Comparison of ENCODE assay signal across 7 cellular contexts in genomic region chr5:128082551-128083032, GRCh38. TPM values are rescaled to one million over a fixed set of nuclear protein-coding genes. Genes with fewer than 3 reads are reported as not detected.
DNase-seq lines count a peak whose midpoint lies in the region; ATAC-seq lines count a peak whose summit lies in the region.

No MANE protein-coding gene starts in this region.

- no peaks in the 10 kb centered on the region for H3K36me3 ChIP-seq in iPS DF 6.9 (ENCODE audit: control insufficient read depth, insufficient read depth, low read length)

- peak overlapping the region; percentile 93 for H3K4me3 Mint-ChIP-seq in activated T-helper 1 cell treated with anti-CD3 and anti-CD28 coated beads, Interleukin-12 subunit alpha, Interleukin-12 subunit beta, Interleukin-2, Interleukin-4 antibody, amounts not matched to agents 30 ng/mL and 10 ng/mL and 1 ng/mL, durations not matched to agents 14 hours and 24 hours and 36 hours
- peak overlapping the region; percentile 73 for H3K4me3 Mint-ChIP-seq in stimulated activated effector memory CD8-positive, alpha-beta T cell treated with anti-CD3 and anti-CD28 coated beads, Interleukin-12 subunit alpha, Interleukin-12 subunit beta, amount 100 ng/mL, for 72 hours

- peaks cover 64% of the 10 kb centered on the region for H3K4me1 Mint-ChIP-seq in activated T-helper 1 cell treated with anti-CD3 and anti-CD28 coated beads, Interleukin-12 subunit alpha, Interleukin-12 subunit beta, Interleukin-2, Interleukin-4 antibody, amounts not matched to agents 30 ng/mL and 10 ng/mL and 1 ng/mL, durations not matched to agents 14 hours and 24 hours and 36 hours (ENCODE audit: low read depth)
- H3K4me1 Mint-ChIP-seq in stimulated activated effector memory CD8-positive, alpha-beta T cell treated with anti-CD3 and anti-CD28 coated beads, Interleukin-12 subunit alpha, Interleukin-12 subunit beta, amount 100 ng/mL, for 72 hours: peaks cover 51% of the 10 kb centered on the region

- WGBS in iPS DF 6.9 (ENCODE audit: insufficient coverage, insufficient read length): no CpG with 5 or more reads among the region's 25 CpGs

- ATAC-seq in GM18873 (IDR thresholded peaks at IDR 0.05; ENCODE audit: low FRiP score, unreplicated experiment) (peak; percentile 23), HG03064 (IDR thresholded peaks at IDR 0.05; ENCODE audit: low read depth, unreplicated experiment) (peak; percentile 11), HG02970 (IDR thresholded peaks at IDR 0.05; ENCODE audit: low FRiP score, unreplicated experiment) (no peak)
- peak; percentile 67 for ATAC-seq in stimulated activated effector memory CD8-positive, alpha-beta T cell treated with anti-CD3 and anti-CD28 coated beads, Interleukin-12 subunit alpha, Interleukin-12 subunit beta, amount 100 ng/mL, for 72 hours

- H3K27ac Mint-ChIP-seq in activated T-helper 1 cell treated with anti-CD3 and anti-CD28 coated beads, Interleukin-12 subunit alpha, Interleukin-12 subunit beta, Interleukin-2, Interleukin-4 antibody, amounts not matched to agents 30 ng/mL and 10 ng/mL and 1 ng/mL, durations not matched to agents 14 hours and 24 hours and 36 hours: peak overlapping the region; percentile 96
- H3K27ac Mint-ChIP-seq in stimulated activated effector memory CD8-positive, alpha-beta T cell treated with anti-CD3 and anti-CD28 coated beads, Interleukin-12 subunit alpha, Interleukin-12 subunit beta, amount 100 ng/mL, for 72 hours: peak overlapping the region; percentile 91

- peaks cover 23% of the 10 kb centered on the region for H3K36me3 Mint-ChIP-seq in activated T-helper 1 cell treated with anti-CD3 and anti-CD28 coated beads, Interleukin-12 subunit alpha, Interleukin-12 subunit beta, Interleukin-2, Interleukin-4 antibody, amounts not matched to agents 30 ng/mL and 10 ng/mL and 1 ng/mL, durations not matched to agents 14 hours and 24 hours and 36 hours (ENCODE audit: low read depth)
- peaks cover 16% of the 10 kb centered on the region for H3K36me3 Mint-ChIP-seq in stimulated activated effector memory CD8-positive, alpha-beta T cell treated with anti-CD3 and anti-CD28 coated beads, Interleukin-12 subunit alpha, Interleukin-12 subunit beta, amount 100 ng/mL, for 72 hours

- no peaks in the 10 kb centered on the region for H3K9me3 ChIP-seq in iPS DF 6.9 (ENCODE audit: control insufficient read depth, insufficient read depth, low read length)

- no peaks in the 10 kb centered on the region for H3K4me1 ChIP-seq in iPS DF 6.9 (ENCODE audit: control insufficient read depth, insufficient read depth, low read length)

- no peaks in the 10 kb centered on the region for H3K27me3 Mint-ChIP-seq in activated T-helper 1 cell treated with anti-CD3 and anti-CD28 coated beads, Interleukin-12 subunit alpha, Interleukin-12 subunit beta, Interleukin-2, Interleukin-4 antibody, amounts not matched to agents 30 ng/mL and 10 ng/mL and 1 ng/mL, durations not matched to agents 14 hours and 24 hours and 36 hours (ENCODE audit: insufficient read depth)

- peaks cover 4% of the 10 kb centered on the region; the same call in 1 of the 2 replicates for H3K27me3 ChIP-seq in iPS DF 6.9 (ENCODE audit: control insufficient read depth, insufficient read depth, low read length)

- DNase-seq in activated T-helper 1 cell treated with anti-CD3 and anti-CD28 coated beads, Interleukin-12 subunit alpha, Interleukin-12 subunit beta, Interleukin-2, Interleukin-4 antibody, amounts not matched to agents 30 ng/mL and 10 ng/mL and 1 ng/mL, durations not matched to agents 14 hours and 24 hours and 36 hours (ENCODE audit: low spot score): no peak
- DNase-seq in iPS DF 6.9 (ENCODE audit: low read depth, low spot score) (no peak), dermis blood vessel endothelial cell (no peak)
- DNase-seq in stimulated activated effector memory CD8-positive, alpha-beta T cell treated with anti-CD3 and anti-CD28 coated beads, Interleukin-12 subunit alpha, Interleukin-12 subunit beta, amount 100 ng/mL, for 72 hours (ENCODE audit: low spot score in 2 of 2): no peak

- H3K27ac ChIP-seq in iPS DF 6.9 (ENCODE audit: low read length): no peak overlapping the region

- intact Hi-C loops in activated T-helper 1 cell treated with anti-CD3 and anti-CD28 coated beads, Interleukin-12 subunit alpha, Interleukin-12 subunit beta, Interleukin-2, Interleukin-4 antibody, amounts not matched to agents 30 ng/mL and 10 ng/mL and 1 ng/mL, durations not matched to agents 14 hours and 24 hours and 36 hours (cut with micrococcal nuclease): loop anchor here (1.0 to 10.0 kb wide), 10 partner anchors 100 to 1638 kb away; partner anchors contain the start of genes LMNB1, PHAX and PRRC1

- H3K4me3 ChIP-seq in iPS DF 6.9 (ENCODE audit: low read length): peak overlapping the region; percentile 91; the same call in 1 of the 2 replicates

- H3K9me3 Mint-ChIP-seq in activated T-helper 1 cell treated with anti-CD3 and anti-CD28 coated beads, Interleukin-12 subunit alpha, Interleukin-12 subunit beta, Interleukin-2, Interleukin-4 antibody, amounts not matched to agents 30 ng/mL and 10 ng/mL and 1 ng/mL, durations not matched to agents 14 hours and 24 hours and 36 hours: no peaks in the 10 kb centered on the region
- H3K9me3 Mint-ChIP-seq in stimulated activated effector memory CD8-positive, alpha-beta T cell treated with anti-CD3 and anti-CD28 coated beads, Interleukin-12 subunit alpha, Interleukin-12 subunit beta, amount 100 ng/mL, for 72 hours: no peaks in the 10 kb centered on the region

RNA-seq across cellular contexts. Expression of gene SLC12A2, which starts 1.0 kb away (rescaled TPM):
- total RNA-seq in activated T-helper 1 cell treated with anti-CD3 and anti-CD28 coated beads, Interleukin-12 subunit alpha, Interleukin-12 subunit beta, Interleukin-2, Interleukin-4 antibody, amounts not matched to agents 30 ng/mL and 10 ng/mL and 1 ng/mL, durations not matched to agents 14 hours and 24 hours and 36 hours: 23.9 and 24.8 TPM in 2 replicates
- 34.6 and 49.2 TPM in 2 replicates for total RNA-seq in dermis blood vessel endothelial cell
